Comparison of ENCODE assay signal across 28 cellular contexts in the genomic region with DNA sequence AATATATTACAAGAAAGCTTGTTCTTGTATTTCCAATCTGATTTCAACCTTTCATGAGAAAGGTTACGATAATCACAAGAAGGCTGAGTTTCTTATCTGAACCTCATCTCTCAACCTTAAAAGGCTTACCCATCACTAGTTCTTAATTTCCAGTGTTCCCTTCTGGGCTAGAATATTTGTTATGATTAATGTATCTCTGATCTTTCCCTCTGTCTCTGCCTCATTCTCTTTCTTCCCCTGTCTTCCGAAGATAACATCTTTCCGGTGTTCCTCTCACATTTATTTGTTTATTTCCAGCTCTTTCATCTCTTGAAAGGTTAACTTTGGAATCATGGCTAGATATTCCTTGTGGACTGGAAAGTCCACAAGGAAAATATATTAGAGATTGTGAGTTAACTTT.
"Had no signal": no experiment of that assay in that cellular context is flagged by ENCODE, and none has a peak within 500 bp of the region (broad histone marks: within the 10 kb centered on the region; RNA-seq: fewer than 3 reads in every experiment).

No MANE protein-coding gene starts in this region.

- H3K4me1 ChIP-seq: colonic mucosa, esophagus squamous epithelium had no signal

- H3K27ac ChIP-seq: brain microvascular endothelial cell, colonic mucosa, epithelial cell of prostate, esophagus squamous epithelium had no signal

- H3K9me3 ChIP-seq: colonic mucosa, esophagus squamous epithelium had no signal

- H3K27me3 ChIP-seq: brain microvascular endothelial cell, colonic mucosa, esophagus squamous epithelium had no signal

- DNase-seq: activated CD4-positive, alpha-beta memory T cell treated with anti-CD3 and anti-CD28 coated beads for 36 hours; activated CD4-positive, alpha-beta T cell treated with anti-CD3 and anti-CD28 coated beads for 36 hours; activated CD4-positive, alpha-beta T cell treated with anti-CD3 and anti-CD28 coated beads, Interleukin-2, amount 10 ng/mL, durations not matched to agents 24 days and 14 days; activated CD4-positive, CD25-positive, alpha-beta regulatory T cell; activated CD4-positive, CD25-positive, alpha-beta regulatory T cell treated with anti-CD3 and anti-CD28 coated beads, Interleukin-2, amount 50 U/mL, for 72 hours; activated CD8-positive, alpha-beta memory T cell treated with anti-CD3 and anti-CD28 coated beads, Interleukin-2, amount 10 ng/mL, durations not matched to agents 7 days and 5 days; activated CD8-positive, alpha-beta memory T cell treated with anti-CD3 and anti-CD28 coated beads, Interleukin-2, amount 50 U/mL, for 4 hours; activated CD8-positive, alpha-beta T cell treated with anti-CD3 and anti-CD28 coated beads, Interleukin-2, amount 10 ng/mL, durations not matched to agents 7 days and 5 days; activated effector memory CD4-positive, alpha-beta T cell treated with anti-CD3 and anti-CD28 coated beads, Interleukin-2, amount 50 U/mL, for 16 hours; activated naive CD4-positive, alpha-beta T cell treated with anti-CD3 and anti-CD28 coated beads, Interleukin-2, amount 10 ng/mL, durations not matched to agents 7 days and 5 days; activated naive CD8-positive, alpha-beta T cell treated with anti-CD3 and anti-CD28 coated beads, Interleukin-2, amount 10 ng/mL, durations not matched to agents 7 days and 5 days; activated T-cell treated with anti-CD3 and anti-CD28 coated beads, Interleukin-2, amount 50 U/mL, for 1 hour; activated T-cell treated with anti-CD3 and anti-CD28 coated beads, Interleukin-2, amount 50 U/mL, for 48 hours; amniotic stem cell; anterior cingulate cortex; brain microvascular endothelial cell; central memory CD4-positive, alpha-beta T cell; cerebellar nuclear complex; colonic mucosa; effector CD8-positive, alpha-beta T cell; esophagus squamous epithelium; foreskin fibroblast; head of caudate nucleus; T-helper 2 cell had no signal

- H3K36me3 ChIP-seq: brain microvascular endothelial cell, colonic mucosa, esophagus squamous epithelium had no signal

- H3K4me3 ChIP-seq: colonic mucosa, esophagus squamous epithelium had no signal

- FAIRE-seq: astrocyte, endometrium, endothelial cell of umbilical vein had no signal
